In the genomic region with DNA sequence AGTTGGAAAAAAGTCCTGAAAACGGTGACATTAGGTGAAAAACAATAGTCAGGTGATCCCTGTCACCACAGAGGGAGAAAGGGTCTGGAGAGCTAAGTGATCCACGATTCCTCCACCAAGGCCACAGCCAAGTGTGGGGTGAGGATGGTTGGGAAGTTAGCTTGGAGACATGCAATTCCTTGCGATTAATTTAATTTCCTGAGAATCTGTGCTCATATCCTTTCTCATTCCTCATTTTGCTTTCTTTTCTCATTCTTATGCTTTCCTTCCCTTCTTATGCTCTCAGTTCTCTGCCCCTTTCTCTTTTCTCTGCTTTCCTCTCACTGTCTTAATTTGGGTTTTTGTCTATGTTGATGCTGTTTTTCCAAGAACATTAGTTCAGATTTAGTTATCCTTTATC, we compare ENCODE assay signal across 1 cellular context.
TF ChIP-seq lines count a peak whose summit lies in the region.

No MANE protein-coding gene starts in this region.

TF ChIP-seq in K562, 482 proteins besides CTCF, POLR2A, EP300 and RAD21:
- TF ChIP-seq ARID2 (IDR thresholded peaks at IDR 0.05), result peak; percentile 21; the same call in 1 of the 2 replicates
- no peak for TF ChIP-seq MAFK (IDR thresholded peaks at IDR 0.05; ENCODE audit: low read length)
- TF ChIP-seq GATA2 (CRISPR knock-in tag; IDR thresholded peaks at IDR 0.05), result no peak
- TF ChIP-seq EHMT2 (IDR thresholded peaks at IDR 0.05), result 0 out of 2 replicates have a peak, but pooled peaks have one; percentile 48
- no peak for TF ChIP-seq MCM5 (IDR thresholded peaks at IDR 0.05; ENCODE audit: low read depth)
- 0 out of 2 replicates have a peak, but pooled peaks have one; percentile 39 for TF ChIP-seq ATF2 (CRISPR knock-in tag; IDR thresholded peaks at IDR 0.05)
- no peak for TF ChIP-seq ZNF77 (CRISPR knock-in tag; IDR thresholded peaks at IDR 0.05)
- TF ChIP-seq MCM7 (IDR thresholded peaks at IDR 0.05), result 0 out of 4 replicates have a peak, but pooled peaks of 1 of the 2 experiments have one; percentile 88
- TF ChIP-seq MCM3 (IDR thresholded peaks at IDR 0.05), result peak; percentile 85
- no peak for TF ChIP-seq ZMIZ1 (IDR thresholded peaks at IDR 0.05; ENCODE audit: low read depth in 2 of 2, low read length in 2 of 2)
- TF ChIP-seq, protein P1, sequence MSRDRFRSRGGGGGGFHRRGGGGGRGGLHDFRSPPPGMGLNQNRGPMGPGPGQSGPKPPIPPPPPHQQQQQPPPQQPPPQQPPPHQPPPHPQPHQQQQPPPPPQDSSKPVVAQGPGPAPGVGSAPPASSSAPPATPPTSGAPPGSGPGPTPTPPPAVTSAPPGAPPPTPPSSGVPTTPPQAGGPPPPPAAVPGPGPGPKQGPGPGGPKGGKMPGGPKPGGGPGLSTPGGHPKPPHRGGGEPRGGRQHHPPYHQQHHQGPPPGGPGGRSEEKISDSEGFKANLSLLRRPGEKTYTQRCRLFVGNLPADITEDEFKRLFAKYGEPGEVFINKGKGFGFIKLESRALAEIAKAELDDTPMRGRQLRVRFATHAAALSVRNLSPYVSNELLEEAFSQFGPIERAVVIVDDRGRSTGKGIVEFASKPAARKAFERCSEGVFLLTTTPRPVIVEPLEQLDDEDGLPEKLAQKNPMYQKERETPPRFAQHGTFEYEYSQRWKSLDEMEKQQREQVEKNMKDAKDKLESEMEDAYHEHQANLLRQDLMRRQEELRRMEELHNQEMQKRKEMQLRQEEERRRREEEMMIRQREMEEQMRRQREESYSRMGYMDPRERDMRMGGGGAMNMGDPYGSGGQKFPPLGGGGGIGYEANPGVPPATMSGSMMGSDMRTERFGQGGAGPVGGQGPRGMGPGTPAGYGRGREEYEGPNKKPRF (IDR thresholded peaks at IDR 0.05; ENCODE audit: low read depth, low read length), result 0 out of 2 replicates have a peak, but pooled peaks have one; percentile 54
- no peak for TF ChIP-seq HNRNPK (IDR thresholded peaks at IDR 0.05; ENCODE audit: low read depth, low read length, poor library complexity, severe bottlenecking)
- TF ChIP-seq SRSF7 (optimal IDR thresholded peaks at IDR 0.05; ENCODE audit: low read depth, low read length), result peak; percentile 74
- no peak for TF ChIP-seq MTF1 (CRISPR knock-in tag; IDR thresholded peaks at IDR 0.05; ENCODE audit: borderline replicate concordance)
- no peak for TF ChIP-seq ZNF124 (CRISPR knock-in tag; IDR thresholded peaks at IDR 0.05)
- TF ChIP-seq ZNF79 (CRISPR knock-in tag; IDR thresholded peaks at IDR 0.05; ENCODE audit: low read depth), result no peak
- TF ChIP-seq IRF2 (CRISPR knock-in tag; IDR thresholded peaks at IDR 0.05), result peak; percentile 50; the same call in 1 of the 2 replicates
